1 cellular context compared by ENCODE assay signal in the genomic region with DNA sequence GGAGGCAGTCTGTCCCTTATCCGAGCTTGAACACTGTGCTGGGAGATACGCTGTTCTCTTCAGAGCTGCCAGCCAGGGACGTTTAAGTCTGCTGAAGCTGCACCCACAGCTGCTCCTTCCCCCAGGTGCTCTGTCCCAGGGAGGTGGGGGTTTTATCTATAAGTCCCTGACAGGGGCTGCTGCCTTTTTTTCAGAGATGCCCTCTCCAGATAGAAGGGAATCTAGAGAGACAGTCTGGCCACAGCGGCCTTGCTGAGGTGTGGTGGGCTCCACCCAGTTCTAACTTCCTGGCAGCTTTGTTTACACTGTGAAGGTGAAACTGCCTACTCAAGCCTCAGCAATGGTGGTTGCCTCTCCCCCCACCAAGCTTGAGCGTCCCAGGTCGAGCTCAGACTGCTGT.
TF ChIP-seq lines count a peak whose summit lies in the region.

No MANE protein-coding gene starts in this region.

TF ChIP-seq in K562, 482 proteins besides CTCF, POLR2A, EP300 and RAD21 (continued from another document and continues in another):
- no peak for TF ChIP-seq CLOCK (CRISPR knock-in tag; IDR thresholded peaks at IDR 0.05; ENCODE audit: borderline replicate concordance)
- TF ChIP-seq PHB2 (IDR thresholded peaks at IDR 0.05; ENCODE audit: low read depth): peak; percentile 47; the same call in 1 of the 2 replicates
- TF ChIP-seq FIP1L1 (IDR thresholded peaks at IDR 0.05; ENCODE audit: low read depth, low read length, poor library complexity, severe bottlenecking): no peak
- TF ChIP-seq ZNF384 (IDR thresholded peaks at IDR 0.05; ENCODE audit: low read depth, low read length): peak; percentile 87
- no peak for TF ChIP-seq ZNF830 (CRISPR knock-in tag; IDR thresholded peaks at IDR 0.05)
- no peak for TF ChIP-seq CHD1 (IDR thresholded peaks at IDR 0.05; ENCODE audit: low read length)
- peak in 2 of 3 experiments; percentile 19 to 56 for TF ChIP-seq YY1 (IDR thresholded peaks at IDR 0.05; ENCODE audit: borderline replicate concordance in 1 of 3, control insufficient read depth in 1 of 3, extremely low read depth in 1 of 3, insufficient read depth in 3 of 3, insufficient read length in 1 of 3, insufficient replicate concordance in 2 of 3, low read depth in 1 of 3, low read length in 2 of 3)
- TF ChIP-seq BCLAF1 (IDR thresholded peaks at IDR 0.05; ENCODE audit: borderline replicate concordance in 1 of 2, control insufficient read depth in 1 of 2, low read depth in 2 of 2, low read length in 1 of 2): no peak
- TF ChIP-seq RCOR1 (IDR thresholded peaks at IDR 0.05; ENCODE audit: borderline replicate concordance in 1 of 2, low read depth in 2 of 2, low read length in 2 of 2): no peak; a peak in 1 of 4 replicates
- TF ChIP-seq IFI16 (CRISPR knock-in tag; IDR thresholded peaks at IDR 0.05): no peak
- no peak for TF ChIP-seq ZNF124 (CRISPR knock-in tag; IDR thresholded peaks at IDR 0.05)
- peak; percentile 61; the same call in 1 of the 2 replicates for TF ChIP-seq SMARCE1 (IDR thresholded peaks at IDR 0.05)
- no peak for TF ChIP-seq SAFB2 (IDR thresholded peaks at IDR 0.05; ENCODE audit: borderline replicate concordance, low read depth, low read length, severe bottlenecking)
- TF ChIP-seq NFIC (IDR thresholded peaks at IDR 0.05): peak; percentile 86
- TF ChIP-seq WHSC1 (IDR thresholded peaks at IDR 0.05; ENCODE audit: low read length): no peak
- TF ChIP-seq U2AF2 (optimal IDR thresholded peaks at IDR 0.05; ENCODE audit: low read depth, low read length): no peak
- TF ChIP-seq ZMIZ1 (IDR thresholded peaks at IDR 0.05; ENCODE audit: low read depth in 2 of 2, low read length in 2 of 2): peak in 1 of 2 experiments; percentile 73; a peak in 2 of 4 replicates
- TF ChIP-seq ARID1B (IDR thresholded peaks at IDR 0.05): peak; percentile 91
- TF ChIP-seq PTTG1 (tag; IDR thresholded peaks at IDR 0.05; ENCODE audit: low read depth): no peak
- TF ChIP-seq SIX5 (IDR thresholded peaks at IDR 0.05; ENCODE audit: borderline replicate concordance in 1 of 2, insufficient read depth in 1 of 2, low read depth in 1 of 2, low read length in 2 of 2): no peak
- peak in 1 of 2 experiments; percentile 44; a peak in 1 of 4 replicates for TF ChIP-seq SRF (CRISPR knock-in tag; IDR thresholded peaks at IDR 0.05)
- no peak for TF ChIP-seq ZNF277 (CRISPR knock-in tag; IDR thresholded peaks at IDR 0.05; ENCODE audit: borderline replicate concordance)
- TF ChIP-seq TAF1 (IDR thresholded peaks at IDR 0.05; ENCODE audit: control insufficient read depth, extremely low read depth, insufficient read depth, low read length, severe bottlenecking): peak; percentile 24
- TF ChIP-seq SUPT5H (IDR thresholded peaks at IDR 0.05): no peak
- peak; percentile 95 for TF ChIP-seq SMAD4 (CRISPR knock-in tag; conservative IDR thresholded peaks at IDR 0.05)
- TF ChIP-seq ZNF282 (CRISPR knock-in tag; IDR thresholded peaks at IDR 0.05): no peak
- TF ChIP-seq FOXA3 (CRISPR knock-in tag; conservative IDR thresholded peaks at IDR 0.05 in 1 of 2, IDR thresholded peaks at IDR 0.05 in 1 of 2): peak in 1 of 2 experiments; percentile 92; a peak in 1 of 4 replicates
- no peak for TF ChIP-seq CUX1 (CRISPR knock-in tag; IDR thresholded peaks at IDR 0.05)
- TF ChIP-seq CBFB (CRISPR knock-in tag; IDR thresholded peaks at IDR 0.05): no peak
- peak; percentile 51; the same call in 1 of the 2 replicates for TF ChIP-seq CREB1 (IDR thresholded peaks at IDR 0.05)
- no peak for TF ChIP-seq CREB1 (CRISPR knock-in tag; IDR thresholded peaks at IDR 0.05)
- TF ChIP-seq ZNF696 (CRISPR knock-in tag; conservative IDR thresholded peaks at IDR 0.05): no peak
- no peak for TF ChIP-seq ZBTB26 (CRISPR knock-in tag; IDR thresholded peaks at IDR 0.05)
- TF ChIP-seq XRCC4 (IDR thresholded peaks at IDR 0.05; ENCODE audit: extremely low read depth, insufficient read depth, insufficient read length): no peak
- TF ChIP-seq EWSR1 (IDR thresholded peaks at IDR 0.05; ENCODE audit: borderline replicate concordance, low read depth, partially characterized antibody): no peak
- TF ChIP-seq, protein P1, sequence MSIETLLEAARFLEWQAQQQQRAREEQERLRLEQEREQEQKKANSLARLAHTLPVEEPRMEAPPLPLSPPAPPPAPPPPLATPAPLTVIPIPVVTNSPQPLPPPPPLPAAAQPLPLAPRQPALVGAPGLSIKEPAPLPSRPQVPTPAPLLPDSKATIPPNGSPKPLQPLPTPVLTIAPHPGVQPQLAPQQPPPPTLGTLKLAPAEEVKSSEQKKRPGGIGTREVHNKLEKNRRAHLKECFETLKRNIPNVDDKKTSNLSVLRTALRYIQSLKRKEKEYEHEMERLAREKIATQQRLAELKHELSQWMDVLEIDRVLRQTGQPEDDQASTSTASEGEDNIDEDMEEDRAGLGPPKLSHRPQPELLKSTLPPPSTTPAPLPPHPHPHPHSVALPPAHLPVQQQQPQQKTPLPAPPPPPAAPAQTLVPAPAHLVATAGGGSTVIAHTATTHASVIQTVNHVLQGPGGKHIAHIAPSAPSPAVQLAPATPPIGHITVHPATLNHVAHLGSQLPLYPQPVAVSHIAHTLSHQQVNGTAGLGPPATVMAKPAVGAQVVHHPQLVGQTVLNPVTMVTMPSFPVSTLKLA (conservative IDR thresholded peaks at IDR 0.05): no peak; a peak in 1 of 4 replicates
